In genomic region chr6:33199687-33200233, GRCh38 we compare ENCODE assay signal across 8 cellular contexts. TPM values are rescaled to one million over a fixed set of nuclear protein-coding genes. Genes with fewer than 3 reads are reported as not detected.
DNase-seq lines count a peak whose midpoint lies in the region; ATAC-seq, FAIRE-seq and TF ChIP-seq lines count a peak whose summit lies in the region.

No MANE protein-coding gene starts in this region.

- DNase-seq in D721Med (ENCODE audit: insufficient read length, low spot score): peak; percentile 89
- DNase-seq in SKM-1 treated with dmso at 0.1 percent for 144 hours (lab: John Stamatoyannopoulos, UW; ENCODE audit: unreplicated experiment): peak; percentile 63
- peak; percentile 79 for DNase-seq in astrocyte of the hippocampus (ENCODE audit: low read depth, low spot score)
- peak; percentile 85 for DNase-seq in iPS-NIHi11 (ENCODE audit: low spot score)
- peak; percentile 69 for DNase-seq in stimulated activated CD4-positive, alpha-beta T cell treated with anti-CD3 and anti-CD28 coated beads, Interleukin-12 subunit alpha, Interleukin-12 subunit beta, amount 100 ng/mL, for 4 hours
- no peak for DNase-seq in GOT3 (lab: John Stamatoyannopoulos, UW)

- FAIRE-seq in D721Med (lab: Jason Lieb, UNC): no peak

- H3K27ac Mint-ChIP-seq in IgD-negative memory B cell: peak overlapping the region; percentile 94 to 99 (median 97)

- peaks cover 17% of the 10 kb centered on the region for H3K36me3 Mint-ChIP-seq in IgD-negative memory B cell

- peak overlapping the region; percentile 90 to 99 (median 92) for H3K4me3 Mint-ChIP-seq in IgD-negative memory B cell

- TF ChIP-seq CTCF in D721Med (IDR thresholded peaks at IDR 0.05; ENCODE audit: insufficient read depth, missing control alignments): no peak

- no peaks in the 10 kb centered on the region for H3K9me3 Mint-ChIP-seq in IgD-negative memory B cell

- peak; percentile 25 for ATAC-seq in GM21423 (IDR thresholded peaks at IDR 0.05; ENCODE audit: unreplicated experiment)

- no peaks in the 10 kb centered on the region for H3K27me3 Mint-ChIP-seq in IgD-negative memory B cell

- H3K4me1 Mint-ChIP-seq in IgD-negative memory B cell: peaks cover 30 to 45% (median 37%) of the 10 kb centered on the region in 3 donors

RNA-seq across cellular contexts. Expression of gene RXRB, which starts 0.7 kb away (rescaled TPM):
- 9.7 TPM for polyA plus RNA-seq in IgD-negative memory B cell

RNA-seq across cellular contexts. Expression of gene SLC39A7, which starts 0.9 kb away (rescaled TPM):
- 23.1 TPM for polyA plus RNA-seq in IgD-negative memory B cell

RNA-seq across cellular contexts. Expression of gene HSD17B8, which starts 4.7 kb away (rescaled TPM):
- 30.9 TPM for polyA plus RNA-seq in IgD-negative memory B cell

RNA-seq across cellular contexts. Expression of gene COL11A2, which starts 7.5 kb away (rescaled TPM):
- polyA plus RNA-seq in IgD-negative memory B cell: not detected

RNA-seq across cellular contexts. Expression of gene RING1, which starts 8.5 kb away (rescaled TPM):
- polyA plus RNA-seq in IgD-negative memory B cell: 9.9 TPM
